ENCODE assay signal across 8 cellular contexts in the genomic region with DNA sequence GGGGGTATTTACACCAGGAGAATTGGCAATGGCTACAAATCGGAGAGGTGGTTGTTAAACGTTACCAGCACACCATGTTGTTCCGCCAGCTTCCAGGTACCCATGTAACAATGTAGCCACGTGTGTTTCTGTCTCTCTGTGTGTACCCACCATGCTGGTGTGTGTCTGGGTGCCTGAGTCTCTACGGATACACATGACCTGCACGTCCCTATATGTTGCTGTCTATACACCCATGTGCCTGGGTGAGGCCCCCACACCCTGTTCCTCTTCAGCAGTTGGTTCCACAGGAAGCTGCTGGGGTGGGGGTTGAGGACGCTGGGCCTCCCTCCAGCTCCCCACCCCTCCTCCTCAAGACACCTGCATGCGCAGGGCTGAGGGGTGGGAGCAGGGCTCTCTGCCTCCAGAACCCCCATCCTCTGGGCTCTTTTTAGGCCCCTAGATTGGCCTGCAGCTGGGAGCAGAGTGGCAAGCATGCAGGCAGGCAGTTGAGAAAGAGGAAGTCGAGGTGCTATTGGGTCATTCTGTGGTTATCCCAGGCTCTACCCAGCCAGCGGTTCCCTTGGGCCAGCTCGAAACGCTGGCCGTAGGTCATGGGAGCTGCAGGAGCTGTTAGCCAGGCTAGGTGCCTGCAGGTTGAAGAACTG. TPM values are rescaled to one million over a fixed set of nuclear protein-coding genes. Genes with fewer than 3 reads are reported as not detected.
DNase-seq lines count a peak whose midpoint lies in the region; ATAC-seq and TF ChIP-seq lines count a peak whose summit lies in the region.

A gene (plus strand): TSS at position 351 of the 644 bp plus-strand sequence. CDS start 13,954 bp downstream, outside the sequence.

- peak; percentile 42 for TF ChIP-seq POLR2A in GM19193 (IDR thresholded peaks at IDR 0.05; ENCODE audit: extremely low read depth, insufficient read depth, insufficient read length)

- intact Hi-C loops in mammary epithelial cell (cut with micrococcal nuclease) (no loop called here), mucosa of descending colon (cut with DNase I, micrococcal nuclease) (loop anchor here in 1 of 2 donors (10.0 kb wide), 1 partner anchor 204 kb away; no protein-coding TSS in a partner anchor), upper lobe of right lung (cut with DNase I) (no loop called here)

- CTCF ChIA-PET in mammary epithelial cell (lab: Charles Lee; ENCODE audit: low non-redundant PET): no interaction called here

- WGBS in mammary epithelial cell (ENCODE audit: low coverage, missing lambda C conversion rate): 74% methylated on average over 11 of the region's 13 CpGs

- BruUV-seq in mammary epithelial cell (replicated peaks; lab: Mats Ljungman, UMichigan): no TSS peak

- no peak within 1 kb of the TSS for H3K4me2 ChIP-seq in mammary epithelial cell (ENCODE audit: insufficient read depth, low read depth, low read length)

- H3K36me3 ChIP-seq in mammary epithelial cell (ENCODE audit: insufficient read depth, low read length) (no peaks in the 10 kb centered on the region), mucosa of descending colon (ENCODE audit: low read depth) (no peaks in the 10 kb centered on the region), upper lobe of right lung (no peaks in the 10 kb centered on the region), HAP-1 (replicated peaks) (no peaks in the 10 kb centered on the region)

- H4K20me1 ChIP-seq in mammary epithelial cell (ENCODE audit: insufficient read depth, low read length): no peaks in the 10 kb centered on the region

- peak; percentile 59 for ATAC-seq in T-helper 17 cell
- peak; percentile 62 for ATAC-seq in mucosa of descending colon
- ATAC-seq in upper lobe of right lung: peak; percentile 89
- ATAC-seq in GM18868 (IDR thresholded peaks at IDR 0.05; ENCODE audit: unreplicated experiment): no peak
- no peak for ATAC-seq in GM21390 (IDR thresholded peaks at IDR 0.05; ENCODE audit: unreplicated experiment)

- dilution Hi-C loops in mammary epithelial cell (cut with HindIII; ENCODE audit: low sequenced_read_pairs): no loop called here

- no peaks in the 10 kb centered on the region for H3K27me3 Mint-ChIP-seq in T-helper 17 cell

- H3K36me3 Mint-ChIP-seq in T-helper 17 cell (ENCODE audit: low read depth): peaks cover 17% of the 10 kb centered on the region

- H3K27ac ChIP-seq in mammary epithelial cell (ENCODE audit: insufficient read depth, low read depth, low read length) (no peak within 1 kb of the TSS), upper lobe of right lung (peak within 1 kb of the TSS; percentile 37)

- peak in 2 of 3 donors; percentile 28 to 34 for DNase-seq in T-helper 17 cell
- no peak for DNase-seq in mammary epithelial cell
- peak in 1 of 3 donors; percentile 87 for DNase-seq in mucosa of descending colon
- DNase-seq in upper lobe of right lung: peak; percentile 73
- DNase-seq in HAP-1 (ENCODE audit: low spot score in 2 of 2): no peak

- no peak within 1 kb of the TSS for H2AFZ ChIP-seq in mammary epithelial cell (ENCODE audit: low read depth, low read length)

- H3K9me3 ChIP-seq in T-helper 17 cell (ENCODE audit: control insufficient read depth, low read length, poor library complexity, severe bottlenecking): no peaks in the 10 kb centered on the region
- H3K9me3 ChIP-seq in mammary epithelial cell (replicated peaks; ENCODE audit: insufficient read depth, low read length): no peaks in the 10 kb centered on the region
- peaks cover 7% of the 10 kb centered on the region for H3K9me3 ChIP-seq in mucosa of descending colon
- H3K9me3 ChIP-seq in upper lobe of right lung: no peaks in the 10 kb centered on the region
- H3K9me3 ChIP-seq in HAP-1: no peaks in the 10 kb centered on the region

- no peak for TF ChIP-seq CTCF in mammary epithelial cell (conservative IDR thresholded peaks at IDR 0.05 in 1 of 2, IDR thresholded peaks at IDR 0.05 in 1 of 2; ENCODE audit: extremely low read depth in 1 of 2, insufficient read depth in 1 of 2, low read depth in 1 of 2, low read length in 2 of 2)
- TF ChIP-seq CTCF in mucosa of descending colon (IDR thresholded peaks at IDR 0.05): no peak
- no peak for TF ChIP-seq CTCF in upper lobe of right lung (IDR thresholded peaks at IDR 0.05)

- H3K4me3 ChIP-seq in mammary epithelial cell (replicated peaks in 1 of 3; ENCODE audit: insufficient read depth in 1 of 3, low read depth in 2 of 3, low read length in 3 of 3) (no peak within 1 kb of the TSS), mucosa of descending colon (no peak within 1 kb of the TSS), upper lobe of right lung (peak within 1 kb of the TSS; percentile 30), HAP-1 (no peak within 1 kb of the TSS)

- H3K27me3 ChIP-seq in mammary epithelial cell (ENCODE audit: insufficient read depth, low read length): no peaks in the 10 kb centered on the region
- no peaks in the 10 kb centered on the region for H3K27me3 ChIP-seq in upper lobe of right lung
- peaks cover 5% of the 10 kb centered on the region; the same call in 1 of the 2 replicates for H3K27me3 ChIP-seq in HAP-1 (ENCODE audit: low read depth)

- no peak within 1 kb of the TSS for H3K9ac ChIP-seq in mammary epithelial cell (ENCODE audit: insufficient read depth, low read length)

- in situ Hi-C loops in mammary epithelial cell (cut with MboI; ENCODE audit: low sequenced_read_pairs in 2 of 2) (no loop called here), HAP-1 (cut with MboI; ENCODE audit: low sequenced_read_pairs) (no loop called here)

- no peaks in the 10 kb centered on the region for H3K4me1 ChIP-seq in mammary epithelial cell (ENCODE audit: insufficient read depth, low read length)
- H3K4me1 ChIP-seq in mucosa of descending colon (ENCODE audit: low read depth): peaks cover 12% of the 10 kb centered on the region
- H3K4me1 ChIP-seq in upper lobe of right lung: no peaks in the 10 kb centered on the region
- no peaks in the 10 kb centered on the region for H3K4me1 ChIP-seq in HAP-1

- H3K4me3 Mint-ChIP-seq in T-helper 17 cell: peak within 1 kb of the TSS; percentile 99

- peaks cover 35% of the 10 kb centered on the region for H3K4me1 Mint-ChIP-seq in T-helper 17 cell

- H3K27ac Mint-ChIP-seq in T-helper 17 cell: peak within 1 kb of the TSS; percentile 99

- no peaks in the 10 kb centered on the region for H3K79me2 ChIP-seq in mammary epithelial cell (ENCODE audit: insufficient read depth, low read length)

RNA-seq across cellular contexts. Expression of the gene that starts here (rescaled TPM):
- total RNA-seq in T-helper 17 cell (100 to 1,000 TPM; 118 to 127 TPM), mammary epithelial cell (10 to 100 TPM; 36.0 to 50.2 TPM), mucosa of descending colon (10 to 100 TPM; 67.8 to 86.8 (median 81.2) TPM), upper lobe of right lung (50.4 TPM)
- polyA plus RNA-seq in mammary epithelial cell: 10.1 TPM
- polyA minus RNA-seq in mammary epithelial cell: 12.3 TPM

Comparison
In these comparisons a context has a peak if more than half of its experiments do, and no peak if none do; other contexts are left out.
1. ATAC-seq: peak in T-helper 17 cell (single experiment), mucosa of descending colon (single experiment) and upper lobe of right lung (single experiment); none in GM18868 (single experiment) and GM21390 (single experiment).
2. DNase-seq: peak in T-helper 17 cell (2 of 3) and upper lobe of right lung (single experiment); none in mammary epithelial cell (single experiment) and HAP-1 (0 of 2).